ENCODE assay signal across 10 cellular contexts in the genomic region with DNA sequence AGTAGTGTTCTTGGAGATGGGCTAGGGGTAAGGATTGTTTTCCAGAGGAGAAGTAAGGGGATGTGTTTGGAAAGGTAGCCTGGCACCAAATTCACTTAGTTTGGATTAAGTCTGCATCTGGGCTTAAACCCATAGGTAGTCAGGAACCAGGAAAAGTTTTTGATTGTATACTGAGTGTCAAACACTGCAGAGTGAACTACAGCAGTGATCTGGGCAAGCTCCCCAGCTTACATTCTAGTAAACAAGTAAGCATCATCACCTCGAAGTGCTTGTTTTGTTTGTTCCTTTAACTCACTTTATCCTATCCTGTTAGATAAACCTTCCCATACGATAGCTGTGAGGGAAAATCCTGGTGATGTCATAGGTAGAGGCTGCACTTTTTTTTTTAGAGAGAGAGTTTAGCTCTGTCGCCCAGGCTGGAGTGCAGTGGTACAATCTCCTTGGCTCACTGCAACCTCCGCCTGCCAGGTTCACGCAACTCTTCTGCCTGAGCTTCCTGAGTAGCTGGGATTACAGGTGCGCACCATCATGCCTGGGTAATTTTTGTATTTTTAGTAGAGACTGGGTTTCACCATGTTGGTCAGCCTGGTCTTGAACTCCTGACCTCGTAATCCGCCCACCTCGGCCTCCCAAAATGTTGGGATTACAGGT. TPM values are rescaled to one million over a fixed set of nuclear protein-coding genes. Genes with fewer than 3 reads are reported as not detected.
DNase-seq lines count a peak whose midpoint lies in the region; ATAC-seq, FAIRE-seq and TF ChIP-seq lines count a peak whose summit lies in the region.
"Had no signal": no experiment of that assay in that cellular context is flagged by ENCODE, and none has a peak within 500 bp of the region (broad histone marks: within the 10 kb centered on the region; RNA-seq: fewer than 3 reads in every experiment).

No MANE protein-coding gene starts in this region.

- H3K4me3 Mint-ChIP-seq in WTC11: peak overlapping the region; percentile 86

- H3K4me2 ChIP-seq in A549: peak overlapping the region; percentile 82

- H3K4me3 ChIP-seq in A549: peak overlapping the region; percentile 71; the same call in 2 of the 3 replicates
- H3K4me3 ChIP-seq in GM12865 (ENCODE audit: low read depth, low read length): peak overlapping the region; percentile 77
- peak overlapping the region; percentile 90 for H3K4me3 ChIP-seq in iPS-15b (ENCODE audit: low read depth, low read length)

- no peak for FAIRE-seq in A549 (lab: Jason Lieb, UNC)

- DNase-seq in A549 (ENCODE audit: low read depth in 1 of 2, low spot score in 1 of 2) (no peak), GM12865 (ENCODE audit: low read depth) (no peak), WTC11 (ENCODE audit: low spot score) (no peak), NCI-H524 treated with DMSO at 0.1 percent for 48 hours (lab: John Stamatoyannopoulos, UW) (no peak), putamen (ENCODE audit: low spot score) (no peak), SHP77 treated with DMSO at 0.1 percent for 48 hours (lab: John Stamatoyannopoulos, UW) (no peak)
- DNase-seq: HCEC 1CT had no signal

- H3K9me3 ChIP-seq in A549 (no peaks in the 10 kb centered on the region), iPS-15b (ENCODE audit: control insufficient read depth, insufficient read depth, low read length) (no peaks in the 10 kb centered on the region)

- CTCF ChIA-PET in A549 (lab: Yijun Ruan, JAX): interaction anchor here (1.2 to 4.8 kb wide), 2 partner anchors 9 to 11 kb away, joined by 3 to 37 read pairs; no protein-coding TSS in a partner anchor
- CTCF ChIA-PET in WTC11 (lab: Charles Lee): interaction anchor here (1.2 to 1.6 kb wide), 2 partner anchors 10 to 266 kb away, joined by 3 to 6 read pairs; no protein-coding TSS in a partner anchor

- TF ChIP-seq CTCF in A549 (IDR thresholded peaks at IDR 0.05) (no peak), GM12865 (IDR thresholded peaks at IDR 0.05; ENCODE audit: insufficient read depth, low read depth, low read length, missing control alignments) (no peak), WTC11 (IDR thresholded peaks at IDR 0.05) (no peak)

- TF ChIP-seq POLR2A in A549 (IDR thresholded peaks at IDR 0.05; ENCODE audit: low read length): no peak

- POLR2A ChIA-PET in A549 (lab: Yijun Ruan, JAX) (no interaction called here), WTC11 (lab: Charles Lee) (no interaction called here)

- TF ChIP-seq EP300 in A549 (IDR thresholded peaks at IDR 0.05): no peak

- peak overlapping the region in 1 of 2 experiments; percentile 92; a peak in 3 of 6 replicates for H3K27ac ChIP-seq in A549

- H3K27me3 Mint-ChIP-seq in WTC11 (ENCODE audit: low read depth): no peaks in the 10 kb centered on the region

- H3K9ac ChIP-seq in iPS-15b (ENCODE audit: low read depth, low read length): peak overlapping the region; percentile 97

- TF ChIP-seq RAD21 in A549 (conservative IDR thresholded peaks at IDR 0.05 in 1 of 2, IDR thresholded peaks at IDR 0.05 in 1 of 2): no peak

- no peaks in the 10 kb centered on the region for H3K27me3 ChIP-seq in iPS-15b (ENCODE audit: control insufficient read depth, insufficient read depth, low read length)

- peaks cover 64% of the 10 kb centered on the region for H3K4me1 Mint-ChIP-seq in WTC11

- peaks cover 69% of the 10 kb centered on the region for H3K36me3 Mint-ChIP-seq in WTC11

- no peaks in the 10 kb centered on the region for H3K9me3 Mint-ChIP-seq in WTC11

- peak overlapping the region; percentile 91 for H3K27ac Mint-ChIP-seq in WTC11

- 76% methylated on average over 9 of the region's 9 CpGs for WGBS in A549 (ENCODE audit: missing lambda C conversion rate)

- H3K4me1 ChIP-seq in A549: peaks cover 52% of the 10 kb centered on the region
- peaks cover 38% of the 10 kb centered on the region for H3K4me1 ChIP-seq in iPS-15b (ENCODE audit: control insufficient read depth, insufficient read depth, low read length)

- H3K36me3 ChIP-seq in iPS-15b (ENCODE audit: control insufficient read depth, insufficient read depth, low read length): peaks cover 45% of the 10 kb centered on the region

- ATAC-seq in A549: no peak
- ATAC-seq in WTC11: no peak
- ATAC-seq in HG03045 (IDR thresholded peaks at IDR 0.05; ENCODE audit: unreplicated experiment): no peak
- ATAC-seq: esophagus mucosa had no signal

TF ChIP-seq in A549, 52 proteins besides CTCF, POLR2A, EP300 and RAD21 (continues in another document):
- TF ChIP-seq BHLHE40 (IDR thresholded peaks at IDR 0.05; ENCODE audit: low read depth, low read length): no peak
- no peak for TF ChIP-seq HES2 (IDR thresholded peaks at IDR 0.05)
- no peak for TF ChIP-seq CEBPB (IDR thresholded peaks at IDR 0.05)
- TF ChIP-seq CHD4 (IDR thresholded peaks at IDR 0.05; ENCODE audit: borderline replicate concordance): no peak
- TF ChIP-seq, protein P1, sequence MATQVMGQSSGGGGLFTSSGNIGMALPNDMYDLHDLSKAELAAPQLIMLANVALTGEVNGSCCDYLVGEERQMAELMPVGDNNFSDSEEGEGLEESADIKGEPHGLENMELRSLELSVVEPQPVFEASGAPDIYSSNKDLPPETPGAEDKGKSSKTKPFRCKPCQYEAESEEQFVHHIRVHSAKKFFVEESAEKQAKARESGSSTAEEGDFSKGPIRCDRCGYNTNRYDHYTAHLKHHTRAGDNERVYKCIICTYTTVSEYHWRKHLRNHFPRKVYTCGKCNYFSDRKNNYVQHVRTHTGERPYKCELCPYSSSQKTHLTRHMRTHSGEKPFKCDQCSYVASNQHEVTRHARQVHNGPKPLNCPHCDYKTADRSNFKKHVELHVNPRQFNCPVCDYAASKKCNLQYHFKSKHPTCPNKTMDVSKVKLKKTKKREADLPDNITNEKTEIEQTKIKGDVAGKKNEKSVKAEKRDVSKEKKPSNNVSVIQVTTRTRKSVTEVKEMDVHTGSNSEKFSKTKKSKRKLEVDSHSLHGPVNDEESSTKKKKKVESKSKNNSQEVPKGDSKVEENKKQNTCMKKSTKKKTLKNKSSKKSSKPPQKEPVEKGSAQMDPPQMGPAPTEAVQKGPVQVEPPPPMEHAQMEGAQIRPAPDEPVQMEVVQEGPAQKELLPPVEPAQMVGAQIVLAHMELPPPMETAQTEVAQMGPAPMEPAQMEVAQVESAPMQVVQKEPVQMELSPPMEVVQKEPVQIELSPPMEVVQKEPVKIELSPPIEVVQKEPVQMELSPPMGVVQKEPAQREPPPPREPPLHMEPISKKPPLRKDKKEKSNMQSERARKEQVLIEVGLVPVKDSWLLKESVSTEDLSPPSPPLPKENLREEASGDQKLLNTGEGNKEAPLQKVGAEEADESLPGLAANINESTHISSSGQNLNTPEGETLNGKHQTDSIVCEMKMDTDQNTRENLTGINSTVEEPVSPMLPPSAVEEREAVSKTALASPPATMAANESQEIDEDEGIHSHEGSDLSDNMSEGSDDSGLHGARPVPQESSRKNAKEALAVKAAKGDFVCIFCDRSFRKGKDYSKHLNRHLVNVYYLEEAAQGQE (IDR thresholded peaks at IDR 0.05): no peak

TF ChIP-seq in WTC11, 78 proteins besides CTCF, POLR2A, EP300 and RAD21:
- TF ChIP-seq, protein P2, sequence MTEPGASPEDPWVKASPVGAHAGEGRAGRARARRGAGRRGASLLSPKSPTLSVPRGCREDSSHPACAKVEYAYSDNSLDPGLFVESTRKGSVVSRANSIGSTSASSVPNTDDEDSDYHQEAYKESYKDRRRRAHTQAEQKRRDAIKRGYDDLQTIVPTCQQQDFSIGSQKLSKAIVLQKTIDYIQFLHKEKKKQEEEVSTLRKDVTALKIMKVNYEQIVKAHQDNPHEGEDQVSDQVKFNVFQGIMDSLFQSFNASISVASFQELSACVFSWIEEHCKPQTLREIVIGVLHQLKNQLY (CRISPR knock-in tag; IDR thresholded peaks at IDR 0.05): no peak
- TF ChIP-seq IRF1 (CRISPR knock-in tag; IDR thresholded peaks at IDR 0.05) (no peak), ZNF232 (CRISPR knock-in tag; IDR thresholded peaks at IDR 0.05) (no peak), JAZF1 (CRISPR knock-in tag; IDR thresholded peaks at IDR 0.05) (no peak), ZMAT4 (CRISPR knock-in tag; IDR thresholded peaks at IDR 0.05) (no peak), ZNF138 (CRISPR knock-in tag; conservative IDR thresholded peaks at IDR 0.05) (no peak)

RNA-seq across cellular contexts. Expression of gene RPS24, which starts 2.4 kb away (rescaled TPM):
- polyA plus RNA-seq in A549 (2011; rRNA removed) (4,520 and 5,509 TPM in 2 replicates), A549 (2017; fragmentation: RNase III; extraction: RNeasy Plus Mini Kit Qiagen cat#74134 plus additional on column Dnase treatment) (4,263 to 5,459 TPM (median 4,332 TPM) in 3 replicates)
- polyA plus RNA-seq in A549 (2012; cell fraction: cytosol; rRNA removed): 3,083 and 4,108 TPM in 2 replicates
- polyA plus RNA-seq in A549 (2012; cell fraction: nucleus; rRNA removed): 625 and 683 TPM in 2 replicates
- 476 and 648 TPM in 2 replicates for polyA minus RNA-seq in A549 (2011; rRNA and poly(A)+ RNA removed)
- total RNA-seq in WTC11 (2021): 1,819 to 2,002 TPM (median 1,916 TPM) in 3 replicates

RNA-seq across cellular contexts. Expression of gene POLR3A, which starts 6.7 kb away (rescaled TPM):
- 17.7 and 19.0 TPM in 2 replicates for polyA plus RNA-seq in A549 (2011; rRNA removed)
- 6.9 and 7.9 TPM in 2 replicates for polyA plus RNA-seq in A549 (2012; cell fraction: cytosol; rRNA removed)
- polyA plus RNA-seq in A549 (2012; cell fraction: nucleus; rRNA removed): 12.6 and 16.8 TPM in 2 replicates
- 10.9 to 11.5 TPM (median 11.5 TPM) in 3 replicates for polyA plus RNA-seq in A549 (2017; fragmentation: RNase III; extraction: RNeasy Plus Mini Kit Qiagen cat#74134 plus additional on column Dnase treatment)
- 32.2 and 34.9 TPM in 2 replicates for polyA minus RNA-seq in A549 (2011; rRNA and poly(A)+ RNA removed)
- 27.5 to 32.2 TPM (median 27.9 TPM) in 3 replicates for total RNA-seq in WTC11 (2021)
